Comparison of ENCODE assay signal across 8 cellular contexts in genomic region chr10:114024876-114025609, GRCh38. TPM values are rescaled to one million over a fixed set of nuclear protein-coding genes. Genes with fewer than 3 reads are reported as not detected.
A peak's percentile ranks its signal among the peaks of the same experiment; 100 is the strongest.
DNase-seq lines count a peak whose midpoint lies in the region; ATAC-seq, FAIRE-seq and TF ChIP-seq lines count a peak whose summit lies in the region.

No MANE protein-coding gene starts in this region.

- H3K27ac Mint-ChIP-seq in activated B cell treated with CpG ODN at 0.5 μM for 24 hours (peak overlapping the region; percentile 82), progenitor cell of endocrine pancreas (peak overlapping the region; percentile 77)

- peak; percentile 75; the same call in 1 of the 2 replicates for TF ChIP-seq POLR2A in GM12891 (IDR thresholded peaks at IDR 0.05; ENCODE audit: low read depth, low read length)

- DNase-seq in GM12891 (ENCODE audit: insufficient read length, low spot score), result no peak
- DNase-seq in activated B cell treated with CpG ODN at 0.5 μM for 24 hours, result peak; percentile 25
- DNase-seq in progenitor cell of endocrine pancreas (ENCODE audit: low spot score, unreplicated experiment), result no peak
- no peak for DNase-seq in AG08396 (ENCODE audit: low spot score)
- no peak for DNase-seq in NCI-H2196 (lab: John Stamatoyannopoulos, UW; ENCODE audit: unreplicated experiment)
- no peak for DNase-seq in NCI-H1436 treated with DMSO at 0.1 percent for 48 hours (lab: John Stamatoyannopoulos, UW)

- H3K36me3 Mint-ChIP-seq in activated B cell treated with CpG ODN at 0.5 μM for 24 hours (ENCODE audit: low read depth) (no peaks in the 10 kb centered on the region), progenitor cell of endocrine pancreas (ENCODE audit: insufficient read depth) (no peaks in the 10 kb centered on the region)

- intact Hi-C loops in activated B cell treated with CpG ODN at 0.5 μM for 24 hours (cut with micrococcal nuclease), result loop anchor here (1.0 to 5.0 kb wide), 5 partner anchors 18 to 344 kb away; partner anchors contain the start of genes ADRB1 and CCDC186

- TF ChIP-seq CTCF in activated B cell treated with CpG ODN at 0.5 μM for 24 hours (IDR thresholded peaks at IDR 0.05) (no peak), progenitor cell of endocrine pancreas (IDR thresholded peaks at IDR 0.05; ENCODE audit: unreplicated experiment) (no peak)

- H3K4me3 Mint-ChIP-seq in activated B cell treated with CpG ODN at 0.5 μM for 24 hours (peak overlapping the region; percentile 71), progenitor cell of endocrine pancreas (ENCODE audit: low read depth) (no peak overlapping the region)

- POLR2A ChIA-PET in activated B cell treated with CpG ODN at 0.5 μM for 24 hours (lab: Charles Lee), result interaction anchor here (0.7 to 1.6 kb wide), 5 partner anchors 20 to 149 kb away, joined by 3 to 7 read pairs (median 4); partner anchors contain the start of gene CCDC186

- peak; percentile 98 for FAIRE-seq in GM12891 (lab: Jason Lieb, UNC)

- H3K9me3 Mint-ChIP-seq in activated B cell treated with CpG ODN at 0.5 μM for 24 hours, result no peaks in the 10 kb centered on the region
- no peaks in the 10 kb centered on the region for H3K9me3 Mint-ChIP-seq in progenitor cell of endocrine pancreas (ENCODE audit: low read depth)

- peaks cover 33% of the 10 kb centered on the region for H3K4me1 Mint-ChIP-seq in activated B cell treated with CpG ODN at 0.5 μM for 24 hours
- peaks cover 22% of the 10 kb centered on the region for H3K4me1 Mint-ChIP-seq in progenitor cell of endocrine pancreas (ENCODE audit: low read depth)

- CTCF ChIA-PET in activated B cell treated with CpG ODN at 0.5 μM for 24 hours (lab: Charles Lee), result no interaction called here

- ATAC-seq in GM21367 (IDR thresholded peaks at IDR 0.05; ENCODE audit: unreplicated experiment), result peak; percentile 69
- ATAC-seq in HG03520 (IDR thresholded peaks at IDR 0.05; ENCODE audit: unreplicated experiment), result peak; percentile 84
- ATAC-seq in activated B cell treated with CpG ODN at 0.5 μM for 24 hours (ENCODE audit: low read depth), result peak; percentile 80

- H3K27me3 Mint-ChIP-seq in activated B cell treated with CpG ODN at 0.5 μM for 24 hours (peaks cover 5% of the 10 kb centered on the region), progenitor cell of endocrine pancreas (peaks cover 51% of the 10 kb centered on the region)

TF ChIP-seq in GM12891, 5 proteins besides CTCF, POLR2A, EP300 and RAD21:
- TF ChIP-seq POU2F2 (IDR thresholded peaks at IDR 0.05; ENCODE audit: low read depth, low read length) (no peak; the same call in 1 of the 2 replicates), SPI1 (IDR thresholded peaks at IDR 0.05; ENCODE audit: low read depth, low read length) (peak; percentile 60), POLR2AphosphoS5 (IDR thresholded peaks at IDR 0.05; ENCODE audit: low read depth, low read length) (peak; percentile 66; the same call in 1 of the 2 replicates), PAX5 (IDR thresholded peaks at IDR 0.05; ENCODE audit: insufficient read depth, low read length, severe bottlenecking) (peak; percentile 84), TAF1 (IDR thresholded peaks at IDR 0.05; ENCODE audit: low read depth, low read length) (no peak; the same call in none of the 2 replicates)

RNA-seq across cellular contexts. Expression of gene ADRB1, which starts 18.6 kb away (rescaled TPM):
- 2.6 TPM for polyA plus RNA-seq in GM12891 (2012; ENCODE audit: low read depth, missing spikeins)
- total RNA-seq in activated B cell treated with CpG ODN at 0.5 μM for 24 hours, result not detected in 2 replicates
- total RNA-seq in progenitor cell of endocrine pancreas, result not detected in 2 replicates
